ENCODE assay signal across 8 cellular contexts in the genomic region with DNA sequence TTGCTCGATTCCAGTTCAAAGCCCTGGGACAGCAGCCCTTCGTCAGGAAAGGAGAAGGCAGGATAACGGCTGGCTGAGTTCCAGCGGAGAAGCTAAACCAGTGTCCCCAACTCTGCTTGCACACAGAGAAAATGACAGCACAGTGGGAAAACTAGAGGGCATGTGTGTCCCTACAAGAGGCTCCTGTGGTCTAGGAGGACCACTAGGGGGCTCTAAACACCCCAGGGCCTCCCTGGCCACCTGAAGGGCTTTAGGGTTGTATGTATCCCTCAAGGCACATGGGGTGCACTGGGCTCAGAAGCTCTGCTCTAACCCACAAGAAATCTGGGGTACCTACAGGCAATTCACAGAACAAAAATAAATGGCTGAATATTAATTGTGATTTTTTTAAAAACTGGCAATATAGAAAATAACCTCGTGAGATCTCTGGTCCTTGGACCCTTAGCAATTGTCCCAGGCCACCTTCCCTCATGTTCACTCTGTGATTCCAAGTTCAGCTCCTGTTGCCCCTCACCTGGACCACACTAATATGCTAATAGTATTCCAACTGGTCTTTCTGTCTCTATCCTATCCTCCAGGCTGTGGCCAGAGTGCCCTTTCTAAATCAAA. TPM values are rescaled to one million over a fixed set of nuclear protein-coding genes. Genes with fewer than 3 reads are reported as not detected.
DNase-seq lines count a peak whose midpoint lies in the region; ATAC-seq and TF ChIP-seq lines count a peak whose summit lies in the region.

No MANE protein-coding gene starts in this region.

- H3K9me3 Mint-ChIP-seq in activated naive CD8-positive, alpha-beta T cell treated with anti-CD3 and anti-CD28 coated beads, Interleukin-2, amount 10 ng/mL, durations not matched to agents 7 days and 5 days, result no peaks in the 10 kb centered on the region
- no peaks in the 10 kb centered on the region for H3K9me3 Mint-ChIP-seq in type B pancreatic cell

- H3K4me2 ChIP-seq in MM.1S (ENCODE audit: low read depth, low read length), result no peak overlapping the region

- ATAC-seq in activated naive CD8-positive, alpha-beta T cell treated with anti-CD3 and anti-CD28 coated beads, Interleukin-2, amount 10 ng/mL, durations not matched to agents 7 days and 5 days (ENCODE audit: low read depth), result peak; percentile 63
- no peak for ATAC-seq in GM18511 (IDR thresholded peaks at IDR 0.05; ENCODE audit: unreplicated experiment)

- H3K4me1 Mint-ChIP-seq in activated naive CD8-positive, alpha-beta T cell treated with anti-CD3 and anti-CD28 coated beads, Interleukin-2, amount 10 ng/mL, durations not matched to agents 7 days and 5 days, result peaks cover 70% of the 10 kb centered on the region
- peaks cover 4% of the 10 kb centered on the region for H3K4me1 Mint-ChIP-seq in type B pancreatic cell (ENCODE audit: unreplicated experiment)

- H3K4me3 ChIP-seq in GM12865 (ENCODE audit: low read depth, low read length), result no peak overlapping the region
- H3K4me3 ChIP-seq in MM.1S (ENCODE audit: low read length), result no peak overlapping the region

- POLR2A ChIA-PET in activated naive CD8-positive, alpha-beta T cell treated with anti-CD3 and anti-CD28 coated beads, Interleukin-2, amount 10 ng/mL, durations not matched to agents 7 days and 5 days (lab: Charles Lee), result interaction anchor here (1.4 to 2.7 kb wide), 5 partner anchors 9 to 33 kb away, joined by 4 to 8 read pairs (median 6); a partner anchor contains a TSS

- peak overlapping the region; percentile 67 for H3K27ac Mint-ChIP-seq in activated naive CD8-positive, alpha-beta T cell treated with anti-CD3 and anti-CD28 coated beads, Interleukin-2, amount 10 ng/mL, durations not matched to agents 7 days and 5 days
- H3K27ac Mint-ChIP-seq in type B pancreatic cell, result no peak overlapping the region

- H3K9ac ChIP-seq in MM.1S (ENCODE audit: low read length), result no peak overlapping the region

- H4K20me1 ChIP-seq in MM.1S (ENCODE audit: insufficient read depth, low read length), result no peaks in the 10 kb centered on the region

- H3K36me3 ChIP-seq in MM.1S (replicated peaks; ENCODE audit: insufficient read depth, low read length), result 0 out of 2 replicates have a peak, but pooled peaks cover 2% of the 10 kb centered on the region

- H3K4me1 ChIP-seq in MM.1S (ENCODE audit: low read length), result no peaks in the 10 kb centered on the region

- H3K79me2 ChIP-seq in MM.1S (ENCODE audit: low read length), result no peaks in the 10 kb centered on the region

- H3K27ac ChIP-seq in MM.1S (ENCODE audit: low read length), result no peak overlapping the region

- DNase-seq in AG09319 (ENCODE audit: extremely low read depth, low read depth), result no peak
- peak; percentile 47 for DNase-seq in GM12865 (ENCODE audit: low read depth)
- DNase-seq in MM.1S, result peak; percentile 54
- no peak for DNase-seq in activated naive CD8-positive, alpha-beta T cell treated with anti-CD3 and anti-CD28 coated beads, Interleukin-2, amount 10 ng/mL, durations not matched to agents 7 days and 5 days
- peak; percentile 52 for DNase-seq in hepatic stellate cell (ENCODE audit: low spot score)
- no peak for DNase-seq in type B pancreatic cell (ENCODE audit: extremely low spot score, unreplicated experiment)
- DNase-seq in NCI-H1436 treated with DMSO at 0.1 percent for 48 hours (lab: John Stamatoyannopoulos, UW), result no peak

- H3K27me3 Mint-ChIP-seq in activated naive CD8-positive, alpha-beta T cell treated with anti-CD3 and anti-CD28 coated beads, Interleukin-2, amount 10 ng/mL, durations not matched to agents 7 days and 5 days, result no peaks in the 10 kb centered on the region
- H3K27me3 Mint-ChIP-seq in type B pancreatic cell, result no peaks in the 10 kb centered on the region

- no peaks in the 10 kb centered on the region for H3K9me3 ChIP-seq in MM.1S (replicated peaks; ENCODE audit: insufficient read depth, low read length)

- H3F3A ChIP-seq in MM.1S (ENCODE audit: insufficient read depth, low read length), result no peaks in the 10 kb centered on the region

- peak; percentile 63 for TF ChIP-seq CTCF in AG09319 (IDR thresholded peaks at IDR 0.05; ENCODE audit: low read depth, low read length)
- TF ChIP-seq CTCF in GM12865 (IDR thresholded peaks at IDR 0.05; ENCODE audit: insufficient read depth, low read depth, low read length, missing control alignments), result peak; percentile 52
- TF ChIP-seq CTCF in MM.1S (IDR thresholded peaks at IDR 0.05; ENCODE audit: low read length), result peak; percentile 63
- peak; percentile 78 for TF ChIP-seq CTCF in type B pancreatic cell (conservative IDR thresholded peaks at IDR 0.05)

- H2AFZ ChIP-seq in MM.1S (ENCODE audit: low read length), result no peak overlapping the region

- H3K4me3 Mint-ChIP-seq in activated naive CD8-positive, alpha-beta T cell treated with anti-CD3 and anti-CD28 coated beads, Interleukin-2, amount 10 ng/mL, durations not matched to agents 7 days and 5 days, result no peak overlapping the region
- no peak overlapping the region for H3K4me3 Mint-ChIP-seq in type B pancreatic cell

- no peaks in the 10 kb centered on the region for H3K27me3 ChIP-seq in MM.1S (replicated peaks; ENCODE audit: insufficient read depth, low read length)

- peaks cover 81% of the 10 kb centered on the region for H3K36me3 Mint-ChIP-seq in activated naive CD8-positive, alpha-beta T cell treated with anti-CD3 and anti-CD28 coated beads, Interleukin-2, amount 10 ng/mL, durations not matched to agents 7 days and 5 days
- H3K36me3 Mint-ChIP-seq in type B pancreatic cell, result peaks cover 62% of the 10 kb centered on the region

- no peaks in the 10 kb centered on the region for H3K9me2 ChIP-seq in MM.1S (replicated peaks; ENCODE audit: insufficient read depth, low read length)

RNA-seq across cellular contexts. Expression of a gene that starts 17.5 kb away (rescaled TPM):
- total RNA-seq in activated naive CD8-positive, alpha-beta T cell treated with anti-CD3 and anti-CD28 coated beads, Interleukin-2, amount 10 ng/mL, durations not matched to agents 7 days and 5 days, result 100 to 1,000 TPM; 544 to 571 TPM
- 52.8 and 85.6 TPM in 2 replicates for total RNA-seq in type B pancreatic cell (ENCODE audit: low replicate concordance)

Comparison
In these comparisons a context has a peak if more than half of its experiments do, and no peak if none do; other contexts are left out.
1. DNase-seq: peak in GM12865 (single experiment), MM.1S (single experiment) and hepatic stellate cell (single experiment); none in AG09319 (single experiment), activated naive CD8-positive, alpha-beta T cell treated with anti-CD3 and anti-CD28 coated beads, Interleukin-2, amount 10 ng/mL, durations not matched to agents 7 days and 5 days (single experiment), type B pancreatic cell (single experiment) and NCI-H1436 treated with DMSO at 0.1 percent for 48 hours (single experiment).
2. Peak in every context shown above with its lines, with median percentiles within 50 percentile points of each other: CTCF ChIP-seq.